In genomic region chr2:20141806-20142205, GRCh38 we compare ENCODE assay signal across 2 cellular contexts.
TF ChIP-seq lines count a peak whose summit lies in the region.

No MANE protein-coding gene starts in this region.

TF ChIP-seq in A549, 52 proteins besides CTCF, POLR2A, EP300 and RAD21 (continued from another document):
- TF ChIP-seq GATA3 (IDR thresholded peaks at IDR 0.05; ENCODE audit: borderline replicate concordance): no peak
- no peak for TF ChIP-seq EHMT2 (IDR thresholded peaks at IDR 0.05; ENCODE audit: low read depth)

TF ChIP-seq in SK-N-SH treated with all-trans-retinoic acid at 6 μM for 48 hours, 23 proteins besides CTCF, POLR2A, EP300 and RAD21 (continued from another document):
- TF ChIP-seq PATZ1 (CRISPR knock-in tag; IDR thresholded peaks at IDR 0.05; ENCODE audit: borderline replicate concordance) (no peak; the same call in 1 of the 2 replicates), BACH2 (CRISPR knock-in tag; IDR thresholded peaks at IDR 0.05; ENCODE audit: borderline replicate concordance) (no peak), SNAI2 (CRISPR knock-in tag; IDR thresholded peaks at IDR 0.05) (no peak)
TF ChIP-seq in SK-N-SH treated with all-trans-retinoic acid at 6 μM for 48 hours: peak in this region for 0.
